In the genomic region with DNA sequence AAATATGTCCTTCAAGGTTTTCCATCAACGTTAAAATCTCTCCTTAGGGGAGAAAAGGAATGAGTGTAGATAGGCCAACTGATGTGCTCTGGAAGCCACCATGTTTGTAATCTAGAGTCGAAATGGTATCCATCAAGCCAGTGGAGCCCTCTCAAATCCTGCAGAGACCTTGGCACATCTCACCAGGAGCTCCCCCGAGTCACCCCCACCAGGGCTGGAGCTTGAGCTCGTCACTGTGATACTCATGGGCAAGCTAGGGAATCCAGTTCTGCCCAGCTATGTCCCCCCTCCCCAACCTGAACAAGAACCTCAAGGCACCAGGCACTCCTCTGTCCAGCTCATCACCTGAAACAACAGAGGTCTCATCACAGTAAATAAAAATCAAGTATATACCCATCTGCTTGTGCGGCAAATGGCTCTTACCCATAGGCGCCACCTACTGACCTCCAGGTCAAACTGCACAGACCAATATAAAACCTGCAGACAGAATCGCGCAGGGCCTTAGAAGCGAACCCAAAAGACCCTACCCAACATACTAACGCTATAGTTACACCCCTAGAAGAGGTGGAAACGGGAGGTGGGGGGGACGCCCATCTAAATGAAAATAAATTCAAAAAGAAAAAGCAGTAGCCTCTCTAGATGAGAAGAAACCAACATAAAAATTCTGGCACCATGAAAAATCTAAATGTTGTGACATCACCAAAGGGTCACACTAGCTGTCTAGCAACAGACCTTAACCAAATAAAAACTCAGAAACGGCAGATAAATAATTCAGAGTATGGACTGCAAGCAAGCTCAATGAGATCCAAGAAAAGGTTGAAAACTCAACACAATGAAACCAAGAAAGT, we compare ENCODE assay signal across 9 cellular contexts.
DNase-seq lines count a peak whose midpoint lies in the region; ATAC-seq and TF ChIP-seq lines count a peak whose summit lies in the region.
"Had no signal": no experiment of that assay in that cellular context is flagged by ENCODE, and none has a peak within 500 bp of the region (broad histone marks: within the 10 kb centered on the region; RNA-seq: fewer than 3 reads in every experiment).

No MANE protein-coding gene starts in this region.

- TF ChIP-seq CTCF in SU-DHL-6 (IDR thresholded peaks at IDR 0.05; ENCODE audit: insufficient read depth, low read length, poor library complexity, severe bottlenecking) (peak; percentile 70), suprapubic skin (IDR thresholded peaks at IDR 0.05) (peak in 1 of 2 donors; percentile 36)

- no peak overlapping the region for H3K4me3 Mint-ChIP-seq in activated naive CD8-positive, alpha-beta T cell treated with anti-CD3 and anti-CD28 coated beads, Interleukin-2, amount 50 U/mL, for 24 hours
- no peak overlapping the region for H3K4me3 Mint-ChIP-seq in activated naive CD8-positive, alpha-beta T cell treated with anti-CD3 and anti-CD28 coated beads for 36 hours
- H3K4me3 Mint-ChIP-seq: activated naive CD8-positive, alpha-beta T cell had no signal

- H3F3A ChIP-seq in SU-DHL-6 (ENCODE audit: insufficient read depth), result no peaks in the 10 kb centered on the region

- WGBS in aorta, 2 donors, result 67 to 69% methylated on average over 13 of the region's 13 CpGs
- WGBS in suprapubic skin, result 67% methylated on average over 13 of the region's 13 CpGs

- H3K4me3 ChIP-seq in SU-DHL-6 (ENCODE audit: insufficient read depth, low read length, poor library complexity, severe bottlenecking), result no peak overlapping the region
- no peak overlapping the region for H3K4me3 ChIP-seq in aorta (ENCODE audit: low read length in 2 of 2)
- H3K4me3 ChIP-seq in suprapubic skin, result no peak overlapping the region

- H3K4me1 Mint-ChIP-seq in activated naive CD8-positive, alpha-beta T cell treated with anti-CD3 and anti-CD28 coated beads, Interleukin-2, amount 50 U/mL, for 24 hours, result peaks cover 38% of the 10 kb centered on the region
- H3K4me1 Mint-ChIP-seq in activated naive CD8-positive, alpha-beta T cell treated with anti-CD3 and anti-CD28 coated beads for 36 hours, result peaks cover 28% of the 10 kb centered on the region

- intact Hi-C loops in aorta (cut with DNase I), result no loop called here

- no peak for TF ChIP-seq POLR2A in suprapubic skin (IDR thresholded peaks at IDR 0.05)

- no peaks in the 10 kb centered on the region for H3K27me3 Mint-ChIP-seq in activated naive CD8-positive, alpha-beta T cell treated with anti-CD3 and anti-CD28 coated beads, Interleukin-2, amount 50 U/mL, for 24 hours
- no peaks in the 10 kb centered on the region for H3K27me3 Mint-ChIP-seq in activated naive CD8-positive, alpha-beta T cell treated with anti-CD3 and anti-CD28 coated beads for 36 hours
- H3K27me3 Mint-ChIP-seq: activated naive CD8-positive, alpha-beta T cell had no signal

- no peak overlapping the region for H3K9ac ChIP-seq in SU-DHL-6 (ENCODE audit: low read length)

- no peaks in the 10 kb centered on the region for H3K79me2 ChIP-seq in SU-DHL-6 (ENCODE audit: insufficient read depth, low read length)

- H3K36me3 ChIP-seq in SU-DHL-6 (ENCODE audit: low read length) (no peaks in the 10 kb centered on the region), aorta (ENCODE audit: control insufficient read depth in 1 of 2, insufficient read depth in 2 of 2, low read length in 1 of 2) (no peaks in the 10 kb centered on the region), suprapubic skin (no peaks in the 10 kb centered on the region)

- H4K20me1 ChIP-seq in SU-DHL-6 (ENCODE audit: low read depth, low read length), result 0 out of 2 replicates have a peak, but pooled peaks cover 3% of the 10 kb centered on the region

- no peaks in the 10 kb centered on the region for H3K9me2 ChIP-seq in SU-DHL-6 (replicated peaks; ENCODE audit: insufficient read depth, low read length)

- H3K27me3 ChIP-seq in SU-DHL-6 (ENCODE audit: low read length) (no peaks in the 10 kb centered on the region; the same call in 1 of the 2 replicates), aorta (ENCODE audit: control insufficient read depth in 1 of 2, insufficient read depth in 2 of 2, low read length in 1 of 2) (no peaks in the 10 kb centered on the region), suprapubic skin (no peaks in the 10 kb centered on the region)

- H3K9me3 ChIP-seq in SU-DHL-6 (ENCODE audit: insufficient read depth, low read length) (no peaks in the 10 kb centered on the region), aorta (ENCODE audit: control insufficient read depth, low read length) (no peaks in the 10 kb centered on the region), suprapubic skin (peaks cover 2% of the 10 kb centered on the region)

- no peak overlapping the region for H3K27ac Mint-ChIP-seq in activated naive CD8-positive, alpha-beta T cell treated with anti-CD3 and anti-CD28 coated beads, Interleukin-2, amount 50 U/mL, for 24 hours
- no peak overlapping the region for H3K27ac Mint-ChIP-seq in activated naive CD8-positive, alpha-beta T cell treated with anti-CD3 and anti-CD28 coated beads for 36 hours
- H3K27ac Mint-ChIP-seq: activated naive CD8-positive, alpha-beta T cell had no signal

- no peak overlapping the region for H2AFZ ChIP-seq in SU-DHL-6 (ENCODE audit: low read depth, low read length, severe bottlenecking)

- H3K27ac ChIP-seq in SU-DHL-6 (ENCODE audit: low read depth, low read length), result no peak overlapping the region
- H3K27ac ChIP-seq in aorta (ENCODE audit: low read depth in 1 of 2, low read length in 2 of 2), result no peak overlapping the region
- H3K27ac ChIP-seq in suprapubic skin, result no peak overlapping the region

- peaks cover 24% of the 10 kb centered on the region for H3K9me3 Mint-ChIP-seq in activated naive CD8-positive, alpha-beta T cell treated with anti-CD3 and anti-CD28 coated beads, Interleukin-2, amount 50 U/mL, for 24 hours
- H3K9me3 Mint-ChIP-seq in activated naive CD8-positive, alpha-beta T cell treated with anti-CD3 and anti-CD28 coated beads for 36 hours, result peaks cover 19% of the 10 kb centered on the region

- no peak overlapping the region for H3K4me2 ChIP-seq in SU-DHL-6 (ENCODE audit: low read depth, low read length, poor library complexity, severe bottlenecking)

- peak; percentile 46 for ATAC-seq in activated naive CD8-positive, alpha-beta T cell treated with anti-CD3 and anti-CD28 coated beads, Interleukin-2, amount 50 U/mL, for 24 hours
- ATAC-seq in HG03432 (IDR thresholded peaks at IDR 0.05; ENCODE audit: unreplicated experiment), result peak; percentile 47
- peak; percentile 46 for ATAC-seq in aorta (ENCODE audit: low FRiP score)

- peaks cover 0 to 2% of the 10 kb centered on the region in 2 donors for H3K4me1 ChIP-seq in aorta (ENCODE audit: control insufficient read depth in 1 of 2, insufficient read depth in 2 of 2, low read length in 2 of 2)
- peaks cover 3% of the 10 kb centered on the region for H3K4me1 ChIP-seq in suprapubic skin

- peaks cover 19% of the 10 kb centered on the region for H3K36me3 Mint-ChIP-seq in activated naive CD8-positive, alpha-beta T cell treated with anti-CD3 and anti-CD28 coated beads, Interleukin-2, amount 50 U/mL, for 24 hours (ENCODE audit: low read depth)
- peaks cover 33% of the 10 kb centered on the region for H3K36me3 Mint-ChIP-seq in activated naive CD8-positive, alpha-beta T cell treated with anti-CD3 and anti-CD28 coated beads for 36 hours

- peak; percentile 18 for DNase-seq in activated naive CD8-positive, alpha-beta T cell treated with anti-CD3 and anti-CD28 coated beads, Interleukin-2, amount 50 U/mL, for 24 hours
- no peak for DNase-seq in activated naive CD8-positive, alpha-beta T cell treated with anti-CD3 and anti-CD28 coated beads for 36 hours
- DNase-seq in hepatic stellate cell (ENCODE audit: low spot score) (peak; percentile 9), aorta (no peak), kidney glomerular epithelial cell (lab: John Stamatoyannopoulos, UW) (no peak), suprapubic skin (ENCODE audit: low spot score in 2 of 2) (no peak)

- no peak for TF ChIP-seq EP300 in suprapubic skin (IDR thresholded peaks at IDR 0.05)

Comparison
In these comparisons a context has a peak if more than half of its experiments do, and no peak if none do; other contexts are left out.
1. DNase-seq: peak in activated naive CD8-positive, alpha-beta T cell treated with anti-CD3 and anti-CD28 coated beads, Interleukin-2, amount 50 U/mL, for 24 hours (single experiment) and hepatic stellate cell (single experiment); none in activated naive CD8-positive, alpha-beta T cell treated with anti-CD3 and anti-CD28 coated beads for 36 hours (single experiment), aorta (0 of 2), kidney glomerular epithelial cell (single experiment) and suprapubic skin (0 of 2).
2. Peak in every context shown above with its lines, with median percentiles within 50 percentile points of each other: ATAC-seq.